1 cellular context compared by ENCODE assay signal in genomic region chr6:151313060-151313459, GRCh38.
TF ChIP-seq lines count a peak whose summit lies in the region.

No MANE protein-coding gene starts in this region.

TF ChIP-seq in GM23338, 12 proteins besides CTCF, POLR2A, EP300 and RAD21 (continued from another document):
- TF ChIP-seq ZNF462 (CRISPR knock-in tag; IDR thresholded peaks at IDR 0.05): no peak
- no peak for TF ChIP-seq POLR2AphosphoS5 (IDR thresholded peaks at IDR 0.05; ENCODE audit: low read depth)
